In the genomic region with DNA sequence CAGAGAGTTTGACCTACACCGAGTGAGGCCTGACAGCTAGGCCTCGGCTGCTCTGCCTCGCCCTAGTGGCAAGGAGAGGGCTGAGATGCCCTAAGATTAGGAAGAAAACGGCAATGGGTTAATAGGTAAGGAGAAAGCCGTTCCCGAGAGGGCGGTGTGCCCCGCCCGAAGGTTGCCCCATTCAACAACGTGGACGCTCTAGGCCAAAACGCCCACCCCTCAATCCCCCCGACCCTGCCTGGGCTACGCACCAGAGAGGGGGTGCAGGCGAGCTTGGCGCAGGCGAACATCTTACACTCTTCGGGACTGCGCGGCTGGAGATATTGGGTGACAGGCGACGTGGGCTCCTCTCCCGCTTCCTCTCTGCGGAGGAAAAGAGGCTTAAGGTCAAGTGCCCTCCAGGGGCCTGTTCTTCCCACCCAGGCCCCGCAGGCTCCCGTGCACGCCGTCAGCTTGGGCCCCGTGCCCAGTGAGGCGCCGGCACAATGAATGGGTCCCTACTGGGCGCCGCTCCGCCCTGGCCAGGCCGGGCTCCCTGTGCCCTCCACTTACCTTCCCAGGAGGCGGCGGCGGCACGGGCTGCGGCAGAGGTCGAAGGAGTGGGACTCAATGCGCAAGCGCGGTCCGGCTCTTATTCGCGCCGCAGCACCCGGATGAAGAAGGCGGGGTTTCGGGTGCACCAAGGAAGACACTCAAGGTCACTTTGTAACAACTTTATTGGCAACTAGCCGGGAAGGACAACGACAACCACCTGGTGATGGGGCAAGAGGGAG, we compare ENCODE assay signal across 8 cellular contexts. TPM values are rescaled to one million over a fixed set of nuclear protein-coding genes. Genes with fewer than 3 reads are reported as not detected.
DNase-seq lines count a peak whose midpoint lies in the region; ATAC-seq and TF ChIP-seq lines count a peak whose summit lies in the region.

A gene (minus strand): TSS at position 607 of the 773 bp plus-strand sequence. CDS start 317 bp downstream, at position 290.

- no peak for TF ChIP-seq POLR2A in testis (IDR thresholded peaks at IDR 0.05)

- DNase-seq in HFFc6 (peak; percentile 91), NCI-H1048 (lab: John Stamatoyannopoulos, UW) (peak; percentile 89), glomerular endothelial cell (ENCODE audit: extremely low read depth, low read depth, low spot score) (peak; percentile 37), omental fat pad (ENCODE audit: low spot score) (peak; percentile 79), testis (peak; percentile 97)

- no peaks in the 10 kb centered on the region for H3K9me3 ChIP-seq in testis

- H3K9me3 Mint-ChIP-seq in HFFc6, result no peaks in the 10 kb centered on the region
- peaks cover 6% of the 10 kb centered on the region for H3K9me3 Mint-ChIP-seq in activated naive CD4-positive, alpha-beta T cell treated with anti-CD3 and anti-CD28 coated beads, Interleukin-2, amount 50 U/mL, for 24 hours

- H3K4me1 Mint-ChIP-seq in HFFc6 (ENCODE audit: low read depth), result peaks cover 32% of the 10 kb centered on the region
- peaks cover 27% of the 10 kb centered on the region for H3K4me1 Mint-ChIP-seq in activated naive CD4-positive, alpha-beta T cell treated with anti-CD3 and anti-CD28 coated beads, Interleukin-2, amount 50 U/mL, for 24 hours

- peak within 1 kb of the TSS; percentile 95 for H3K4me3 ChIP-seq in GM08714 (ENCODE audit: low read length)
- H3K4me3 ChIP-seq in testis, result peak within 1 kb of the TSS; percentile 90 to 94

- H3K4me1 ChIP-seq in testis, result peaks cover 12% of the 10 kb centered on the region

- TF ChIP-seq CTCF in HFFc6 (IDR thresholded peaks at IDR 0.05) (peak; percentile 53), omental fat pad (IDR thresholded peaks at IDR 0.05) (no peak), testis (IDR thresholded peaks at IDR 0.05) (no peak)

- H3K27ac Mint-ChIP-seq in HFFc6, result peak within 1 kb of the TSS; percentile 93
- H3K27ac Mint-ChIP-seq in activated naive CD4-positive, alpha-beta T cell treated with anti-CD3 and anti-CD28 coated beads, Interleukin-2, amount 50 U/mL, for 24 hours, result peak within 1 kb of the TSS; percentile 99

- H3K27me3 ChIP-seq in testis, result no peaks in the 10 kb centered on the region

- no peaks in the 10 kb centered on the region for H3K36me3 ChIP-seq in testis (ENCODE audit: low read depth, missing control alignments)

- H3K27ac ChIP-seq in testis, result peak within 1 kb of the TSS; percentile 86 to 90

- H3K4me3 Mint-ChIP-seq in HFFc6, result peak within 1 kb of the TSS; percentile 95
- H3K4me3 Mint-ChIP-seq in activated naive CD4-positive, alpha-beta T cell treated with anti-CD3 and anti-CD28 coated beads, Interleukin-2, amount 50 U/mL, for 24 hours, result peak within 1 kb of the TSS; percentile 92

- WGBS in testis, 2 donors, result 1% methylated on average over 29 to 53 of the region's 53 CpGs

- peak; percentile 96 for ATAC-seq in SK-N-SH treated with all-trans-retinoic acid at 6 μM for 48 hours
- peak; percentile 96 for ATAC-seq in omental fat pad (ENCODE audit: low FRiP score)

- peaks cover 24% of the 10 kb centered on the region for H3K36me3 Mint-ChIP-seq in HFFc6 (ENCODE audit: low read depth)
- peaks cover 14% of the 10 kb centered on the region for H3K36me3 Mint-ChIP-seq in activated naive CD4-positive, alpha-beta T cell treated with anti-CD3 and anti-CD28 coated beads, Interleukin-2, amount 50 U/mL, for 24 hours

- intact Hi-C loops in testis (cut with DNase I; ENCODE audit: low total_unique reads), result no loop called here

- H3K27me3 Mint-ChIP-seq in HFFc6 (ENCODE audit: insufficient read depth), result no peaks in the 10 kb centered on the region
- H3K27me3 Mint-ChIP-seq in activated naive CD4-positive, alpha-beta T cell treated with anti-CD3 and anti-CD28 coated beads, Interleukin-2, amount 50 U/mL, for 24 hours, result no peaks in the 10 kb centered on the region

TF ChIP-seq in SK-N-SH treated with all-trans-retinoic acid at 6 μM for 48 hours, 23 proteins besides CTCF, POLR2A, EP300 and RAD21:
- TF ChIP-seq ZFP30 (CRISPR knock-in tag; IDR thresholded peaks at IDR 0.05) (no peak), RARB (CRISPR knock-in tag; IDR thresholded peaks at IDR 0.05) (no peak), TCF4 (CRISPR knock-in tag; IDR thresholded peaks at IDR 0.05; ENCODE audit: borderline replicate concordance) (no peak), ESRRG (CRISPR knock-in tag; IDR thresholded peaks at IDR 0.05) (peak; percentile 92), ZFP3 (CRISPR knock-in tag; IDR thresholded peaks at IDR 0.05) (peak; percentile 92)

RNA-seq across cellular contexts. Expression of the gene that starts here (rescaled TPM):
- 100 to 1,000 TPM; 291 to 313 (median 301) TPM for total RNA-seq in HFFc6 (2021; fragmentation: NEBNext Ultra II Directional; extraction: Animal tissue kit (Norgen Biotek cat#: 25700))
- total RNA-seq in glomerular endothelial cell (159 and 163 TPM in 2 replicates), omental fat pad (100 to 1,000 TPM; 111 to 259 (median 178) TPM), testis (10 to 100 TPM; 68.4 to 82.9 TPM)
- polyA plus RNA-seq in testis (ENCODE audit: insufficient read depth, low read depth, low replicate concordance), result 136 TPM

Comparison
In these comparisons a context has a peak if more than half of its experiments do, and no peak if none do; other contexts are left out.
1. Peak in every context shown above with its lines: DNase-seq, ATAC-seq, H3K4me3 ChIP-seq and H3K27ac ChIP-seq.
2. DNase-seq: peak in every context shown above with its lines; median percentile 97 in testis; 91 in HFFc6; 89 in NCI-H1048; 79 in omental fat pad; 37 in glomerular endothelial cell.